ENCODE assay signal across 18 cellular contexts in the genomic region with DNA sequence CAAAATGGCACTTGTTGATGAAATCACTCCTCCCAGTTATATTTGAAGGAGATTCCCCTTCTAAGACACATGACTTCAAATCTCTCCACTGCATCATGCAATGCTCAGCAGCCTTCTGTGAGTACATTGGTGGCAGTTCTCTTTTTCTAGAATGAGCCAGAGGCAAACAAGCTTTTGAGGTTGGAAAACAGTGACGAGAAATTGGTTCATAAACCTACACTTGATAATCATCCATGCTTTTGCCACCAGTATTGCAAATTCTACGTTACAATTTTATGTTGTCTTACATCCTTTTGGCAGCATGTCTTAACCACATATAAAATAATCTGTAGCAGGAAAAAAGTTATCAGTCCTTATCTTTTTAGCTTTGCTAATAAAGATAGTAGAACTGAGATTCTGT.
DNase-seq lines count a peak whose midpoint lies in the region; ATAC-seq and TF ChIP-seq lines count a peak whose summit lies in the region.
"Had no signal": no experiment of that assay in that cellular context is flagged by ENCODE, and none has a peak within 500 bp of the region (broad histone marks: within the 10 kb centered on the region; RNA-seq: fewer than 3 reads in every experiment).

No MANE protein-coding gene starts in this region.

- H3K27me3 ChIP-seq in brain microvascular endothelial cell (replicated peaks): no peaks in the 10 kb centered on the region
- H3K27me3 ChIP-seq: BLaER1 treated with 17β-estradiol and CSF1 and Interleukin-3, amounts not matched to agents 10 nM and 100 nM had no signal

- intact Hi-C loops in left ventricle myocardium superior (cut with micrococcal nuclease) (no loop called here), left colon (cut with DNase I, micrococcal nuclease) (no loop called here)

- peak overlapping the region; percentile 26 for H3K27ac ChIP-seq in brain microvascular endothelial cell
- H3K27ac ChIP-seq: PC-9 had no signal

- H3K27me3 Mint-ChIP-seq in progenitor cell of endocrine pancreas: no peaks in the 10 kb centered on the region

- DNase-seq in Ammon's horn (ENCODE audit: low spot score) (peak; percentile 34), brain microvascular endothelial cell (no peak), left ventricle myocardium superior (no peak), progenitor cell of endocrine pancreas (ENCODE audit: low spot score, unreplicated experiment) (no peak), left colon (no peak), glomerular visceral epithelial cell (ENCODE audit: extremely low spot score) (no peak), NCI-H146 treated with DMSO at 0.1 percent for 48 hours (lab: John Stamatoyannopoulos, UW; ENCODE audit: unreplicated experiment) (no peak), NAMALWA (ENCODE audit: low spot score) (no peak)
- DNase-seq: amniotic stem cell, DMS153, immature natural killer cell, NCI-H1048, NCI-H748 treated with DMSO at 0.1 percent for 48 hours, PC-9 had no signal

- peak; percentile 37 for ATAC-seq in left ventricle myocardium superior
- ATAC-seq in left colon: no peak
- ATAC-seq: WTC11 had no signal

- peak overlapping the region; percentile 4 for H3K27ac Mint-ChIP-seq in progenitor cell of endocrine pancreas
- H3K27ac Mint-ChIP-seq: activated T-helper 1 cell treated with anti-CD3 and anti-CD28 coated beads, Interleukin-12 subunit alpha, Interleukin-12 subunit beta, Interleukin-2, Interleukin-4 antibody, amounts not matched to agents 30 ng/mL and 10 ng/mL and 1 ng/mL, durations not matched to agents 14 hours and 24 hours and 36 hours; immature natural killer cell had no signal

- H3K36me3 ChIP-seq in brain microvascular endothelial cell (replicated peaks): no peaks in the 10 kb centered on the region
- H3K36me3 ChIP-seq: BLaER1 treated with 17β-estradiol and CSF1 and Interleukin-3, amounts not matched to agents 10 nM and 100 nM had no signal

- peaks cover 4% of the 10 kb centered on the region for H3K9me3 Mint-ChIP-seq in progenitor cell of endocrine pancreas (ENCODE audit: low read depth)
- H3K9me3 Mint-ChIP-seq: activated T-helper 1 cell treated with anti-CD3 and anti-CD28 coated beads, Interleukin-12 subunit alpha, Interleukin-12 subunit beta, Interleukin-2, Interleukin-4 antibody, amounts not matched to agents 30 ng/mL and 10 ng/mL and 1 ng/mL, durations not matched to agents 14 hours and 24 hours and 36 hours; immature natural killer cell had no signal

- TF ChIP-seq CTCF in brain microvascular endothelial cell (IDR thresholded peaks at IDR 0.05; ENCODE audit: low read depth, low read length, missing control alignments): no peak
- no peak for TF ChIP-seq CTCF in progenitor cell of endocrine pancreas (IDR thresholded peaks at IDR 0.05; ENCODE audit: unreplicated experiment)

- no peaks in the 10 kb centered on the region for H3K36me3 Mint-ChIP-seq in progenitor cell of endocrine pancreas (ENCODE audit: insufficient read depth)
- H3K36me3 Mint-ChIP-seq: immature natural killer cell had no signal

- in situ Hi-C loops in brain microvascular endothelial cell (cut with HindIII; ENCODE audit: low pct_ligation_motif_present, low sequenced_read_pairs): no loop called here

- no peak overlapping the region for H3K4me3 Mint-ChIP-seq in progenitor cell of endocrine pancreas (ENCODE audit: low read depth)
- H3K4me3 Mint-ChIP-seq: activated T-helper 1 cell treated with anti-CD3 and anti-CD28 coated beads, Interleukin-12 subunit alpha, Interleukin-12 subunit beta, Interleukin-2, Interleukin-4 antibody, amounts not matched to agents 30 ng/mL and 10 ng/mL and 1 ng/mL, durations not matched to agents 14 hours and 24 hours and 36 hours; immature natural killer cell; WTC11 had no signal

- no peak overlapping the region for H3K4me3 ChIP-seq in brain microvascular endothelial cell (ENCODE audit: low read depth, low read length)
- H3K4me3 ChIP-seq: BLaER1 treated with 17β-estradiol and CSF1 and Interleukin-3, amounts not matched to agents 10 nM and 100 nM; PC-9; skin epidermis had no signal

- peaks cover 20% of the 10 kb centered on the region for H3K4me1 Mint-ChIP-seq in progenitor cell of endocrine pancreas (ENCODE audit: low read depth)
- H3K4me1 Mint-ChIP-seq: immature natural killer cell had no signal
